ENCODE assay signal across 10 cellular contexts in genomic region chr7:22444181-22444966, GRCh38. TPM values are rescaled to one million over a fixed set of nuclear protein-coding genes. Genes with fewer than 3 reads are reported as not detected.
A peak's percentile ranks its signal among the peaks of the same experiment; 100 is the strongest.
DNase-seq lines count a peak whose midpoint lies in the region; ATAC-seq, FAIRE-seq and TF ChIP-seq lines count a peak whose summit lies in the region.
"Had no signal": no experiment of that assay in that cellular context is flagged by ENCODE, and none has a peak within 500 bp of the region (broad histone marks: within the 10 kb centered on the region; RNA-seq: fewer than 3 reads in every experiment).

No MANE protein-coding gene starts in this region.

- no peaks in the 10 kb centered on the region for H3K27me3 ChIP-seq in gastroesophageal sphincter
- H3K27me3 ChIP-seq: brain microvascular endothelial cell had no signal

- TF ChIP-seq CTCF in gastroesophageal sphincter (IDR thresholded peaks at IDR 0.05) (no peak), retinal pigment epithelial cell (conservative IDR thresholded peaks at IDR 0.05; ENCODE audit: low read depth, low read length) (no peak)

- FAIRE-seq in GM12891 (lab: Jason Lieb, UNC) = peak; percentile 58

- DNase-seq in GM12891 (ENCODE audit: insufficient read length, low spot score) (no peak), NCI-H2171 treated with DMSO at 0.1 percent for 48 hours (lab: John Stamatoyannopoulos, UW) (peak; percentile 77), retinal pigment epithelial cell (ENCODE audit: low read depth) (peak; percentile 51), LoVo (ENCODE audit: low spot score) (no peak), OCI-M2 (lab: John Stamatoyannopoulos, UW; ENCODE audit: unreplicated experiment) (no peak), OCI-M1 (lab: John Stamatoyannopoulos, UW) (no peak)
- DNase-seq in activated CD4-positive, alpha-beta T cell treated with anti-CD3 and anti-CD28 coated beads, Interleukin-2, amount 50 U/mL, for 48 hours = no peak
- DNase-seq: activated CD4-positive, alpha-beta T cell treated with anti-CD3 and anti-CD28 coated beads for 1 hour had no signal

- H3K27ac ChIP-seq in gastroesophageal sphincter = peak overlapping the region in 3 of 4 donors; percentile 25 to 34 (median 30)
- H3K27ac ChIP-seq: brain microvascular endothelial cell had no signal

- WGBS in gastroesophageal sphincter (ENCODE audit: low coverage in 1 of 2), 2 donors = 39 to 79% methylated on average over 7 to 10 of the region's 11 CpGs

- H3K9me3 ChIP-seq in gastroesophageal sphincter = no peaks in the 10 kb centered on the region

- no peak for TF ChIP-seq EP300 in gastroesophageal sphincter (IDR thresholded peaks at IDR 0.05)

- ATAC-seq in gastroesophageal sphincter = peak; percentile 22

- H3K4me1 ChIP-seq in gastroesophageal sphincter = peaks cover 0 to 21% (median 6%) of the 10 kb centered on the region in 3 donors

- H3K4me3 ChIP-seq in gastroesophageal sphincter (no peak overlapping the region), retinal pigment epithelial cell (ENCODE audit: low read length) (no peak overlapping the region)

- no peaks in the 10 kb centered on the region for H3K36me3 ChIP-seq in gastroesophageal sphincter
- H3K36me3 ChIP-seq: brain microvascular endothelial cell had no signal

- no peak for TF ChIP-seq POLR2A in GM12891 (IDR thresholded peaks at IDR 0.05; ENCODE audit: low read depth, low read length)
- no peak for TF ChIP-seq POLR2A in gastroesophageal sphincter (IDR thresholded peaks at IDR 0.05)

TF ChIP-seq in GM12891, 5 proteins besides CTCF, POLR2A, EP300 and RAD21:
- TF ChIP-seq SPI1 (IDR thresholded peaks at IDR 0.05; ENCODE audit: low read depth, low read length) (peak; percentile 93), POLR2AphosphoS5 (IDR thresholded peaks at IDR 0.05; ENCODE audit: low read depth, low read length) (no peak)

RNA-seq across cellular contexts. Expression of gene STEAP1B, which starts 55.6 kb away (rescaled TPM):
- polyA plus RNA-seq in GM12891 (2012; ENCODE audit: low read depth, missing spikeins) = 0.12 TPM
- 1 to 10 TPM in 1 of 4 donors, under 1 TPM in 2, not detected in 1; 0.66 to 2.8 (median 0.67) TPM for total RNA-seq in gastroesophageal sphincter

Comparison
In these comparisons a context has a peak if more than half of its experiments do, and no peak if none do; other contexts are left out.
1. DNase-seq: peak in NCI-H2171 treated with DMSO at 0.1 percent for 48 hours (single experiment) and retinal pigment epithelial cell (single experiment); none in GM12891 (single experiment), LoVo (single experiment), OCI-M2 (single experiment), OCI-M1 (single experiment) and activated CD4-positive, alpha-beta T cell treated with anti-CD3 and anti-CD28 coated beads, Interleukin-2, amount 50 U/mL, for 48 hours (0 of 2).